In the genomic region with DNA sequence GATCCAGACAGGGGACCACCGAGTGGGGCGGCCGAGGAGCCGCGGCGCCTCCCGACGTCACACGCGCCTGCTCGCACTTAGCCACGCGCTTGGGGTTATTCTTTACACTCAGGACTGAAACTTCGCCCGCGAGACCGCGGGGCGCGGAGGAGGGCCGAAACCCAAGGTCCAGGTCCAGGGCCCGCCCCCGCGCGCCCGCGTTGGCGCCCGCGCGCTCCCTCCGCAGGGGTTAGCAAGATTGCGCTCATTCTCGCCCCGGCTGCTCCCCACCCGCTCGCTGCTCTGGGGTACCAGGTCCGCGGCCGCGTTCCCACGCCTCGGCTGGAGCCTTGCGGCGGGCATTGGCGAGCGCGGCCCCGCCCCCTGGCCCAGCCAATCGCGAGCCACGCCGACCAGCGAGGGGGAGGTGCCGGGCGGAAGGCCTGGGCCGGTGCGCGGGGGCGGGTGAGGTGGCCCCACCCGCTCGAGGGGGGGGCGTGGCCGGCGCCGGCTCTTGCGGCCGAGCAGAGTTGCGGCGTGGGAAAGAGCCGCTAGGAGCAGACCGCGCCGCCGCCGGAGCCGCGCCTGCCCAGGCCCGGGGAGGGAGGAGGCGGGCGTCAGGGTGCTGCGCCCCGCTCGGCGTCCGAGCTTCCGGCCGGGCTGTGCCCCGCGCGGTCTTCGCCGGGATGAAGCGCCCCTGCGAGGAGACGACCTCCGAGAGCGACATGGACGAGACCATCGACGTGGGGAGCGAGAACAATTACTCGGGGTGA, we compare ENCODE assay signal across 8 cellular contexts. TPM values are rescaled to one million over a fixed set of nuclear protein-coding genes. Genes with fewer than 3 reads are reported as not detected.
DNase-seq lines count a peak whose midpoint lies in the region; ATAC-seq, FAIRE-seq and TF ChIP-seq lines count a peak whose summit lies in the region.

A gene (plus strand): TSS at position 521 of the 752 bp plus-strand sequence. CDS start 145 bp downstream, at position 666.

- no peak for TF ChIP-seq POLR2A in HepG2 (IDR thresholded peaks at IDR 0.05; ENCODE audit: insufficient read depth in 1 of 2, low read depth in 2 of 2, low read length in 2 of 2)

- peak within 1 kb of the TSS; percentile 45 for H3K9ac ChIP-seq in HepG2 (ENCODE audit: insufficient read depth, low read depth, low read length)

- peaks cover 78% of the 10 kb centered on the region for H3K27me3 Mint-ChIP-seq in dendritic cell treated with granulocyte-macrophage colony-stimulating factor and Interleukin-4, amounts not matched to agents 40 ng/mL and 50 ng/mL, for 4 days

- in situ Hi-C loops in HepG2 (cut with HindIII; ENCODE audit: extremely low pct_ligation_motif_present, low pct_unique_long_range_greater_than_20kb) = loop anchor here (10.0 kb wide), 1 partner anchor 234 kb away; no protein-coding TSS in a partner anchor

- DNase-seq in AG09319 (ENCODE audit: extremely low read depth, low read depth) (peak; percentile 51), NCI-H446 (lab: John Stamatoyannopoulos, UW) (peak; percentile 72 to 92), HepG2 (ENCODE audit: low spot score) (peak; percentile 84)
- peak; percentile 83 to 87 for DNase-seq in activated CD4-positive, alpha-beta T cell treated with anti-CD3 and anti-CD28 coated beads, Interleukin-2, amount 50 U/mL, for 48 hours
- peak; percentile 82 to 90 for DNase-seq in stimulated activated CD4-positive, alpha-beta T cell treated with anti-CD3 and anti-CD28 coated beads, Interleukin-2, amount 100 ng/mL, for 24 hours

- H3K4me1 ChIP-seq in HepG2 (ENCODE audit: insufficient read depth, low read length) = peaks cover 46% of the 10 kb centered on the region

- H3K4me2 ChIP-seq in HepG2 (ENCODE audit: low read depth, low read length) = peak within 1 kb of the TSS; percentile 95

- H2AFZ ChIP-seq in HepG2 (ENCODE audit: low read length) = peak within 1 kb of the TSS; percentile 60

- H3K79me2 ChIP-seq in HepG2 (ENCODE audit: insufficient read depth, low read length) = no peaks in the 10 kb centered on the region

- intact Hi-C loops in dendritic cell treated with granulocyte-macrophage colony-stimulating factor and Interleukin-4, amounts not matched to agents 40 ng/mL and 50 ng/mL, for 4 days (cut with micrococcal nuclease) = no loop called here
- intact Hi-C loops in HepG2 (cut with micrococcal nuclease; ENCODE audit: unreplicated experiment) = loop anchor here (1.0 kb wide), 1 partner anchor 31 kb away; no protein-coding TSS in a partner anchor

- H3K36me3 ChIP-seq in HepG2 (replicated peaks in 1 of 2; ENCODE audit: control insufficient read depth in 1 of 2, insufficient read depth in 2 of 2, low read length in 2 of 2) = no peaks in the 10 kb centered on the region

- CTCF ChIA-PET in HepG2 (lab: Yijun Ruan, JAX; ENCODE audit: low intra/inter-chr PET ratio, low total read pairs) = no interaction called here

- H3K4me3 ChIP-seq in HepG2 (replicated peaks in 1 of 3; ENCODE audit: insufficient read depth in 1 of 3, low read depth in 2 of 3, low read length in 3 of 3) = peak within 1 kb of the TSS; percentile 61 to 86 (median 65)

- WGBS in HepG2 (ENCODE audit: low lambda C conversion rate) = 2% methylated on average over 8 of the region's 103 CpGs

- no peak within 1 kb of the TSS for H3K27ac Mint-ChIP-seq in dendritic cell treated with granulocyte-macrophage colony-stimulating factor and Interleukin-4, amounts not matched to agents 40 ng/mL and 50 ng/mL, for 4 days

- POLR2A ChIA-PET in HepG2 (lab: Yijun Ruan, JAX) = interaction anchor here (1.5 to 1.9 kb wide), 2 partner anchors 32 to 42 kb away, joined by 3 to 5 read pairs; a partner anchor contains a TSS

- peaks cover 33% of the 10 kb centered on the region for H3K4me1 Mint-ChIP-seq in dendritic cell treated with granulocyte-macrophage colony-stimulating factor and Interleukin-4, amounts not matched to agents 40 ng/mL and 50 ng/mL, for 4 days (ENCODE audit: low read depth)

- peaks cover 3 to 60% of the 10 kb centered on the region in 2 experiments; a peak in 4 of 5 replicates for H3K27me3 ChIP-seq in HepG2 (ENCODE audit: control insufficient read depth in 1 of 2, insufficient read depth in 2 of 2, low read length in 2 of 2)

- H4K20me1 ChIP-seq in HepG2 (ENCODE audit: insufficient read depth, low read length) = no peaks in the 10 kb centered on the region

- H3K27ac ChIP-seq in HepG2 (ENCODE audit: extremely low read length, insufficient read depth, low read length) = no peak within 1 kb of the TSS

- no peaks in the 10 kb centered on the region for H3K9me3 Mint-ChIP-seq in dendritic cell treated with granulocyte-macrophage colony-stimulating factor and Interleukin-4, amounts not matched to agents 40 ng/mL and 50 ng/mL, for 4 days

- peak within 1 kb of the TSS; percentile 68 for H3K4me3 Mint-ChIP-seq in dendritic cell treated with granulocyte-macrophage colony-stimulating factor and Interleukin-4, amounts not matched to agents 40 ng/mL and 50 ng/mL, for 4 days

- no peak for FAIRE-seq in HepG2 (lab: Jason Lieb, UNC)

- TF ChIP-seq CTCF in AG09319 (IDR thresholded peaks at IDR 0.05; ENCODE audit: low read depth, low read length) (no peak), HepG2 (CRISPR knock-in tag; IDR thresholded peaks at IDR 0.05) (peak; percentile 15; the same call in 1 of the 2 replicates)

- peak; percentile 87 for ATAC-seq in GM19025 (IDR thresholded peaks at IDR 0.05; ENCODE audit: low read depth, unreplicated experiment)
- ATAC-seq in HG03280 (IDR thresholded peaks at IDR 0.05; ENCODE audit: unreplicated experiment) = peak; percentile 86
- peak; percentile 89 for ATAC-seq in HepG2

- BruUV-seq in HepG2 (replicated peaks; lab: Mats Ljungman, UMichigan) = no TSS peak

- no peaks in the 10 kb centered on the region for H3K36me3 Mint-ChIP-seq in dendritic cell treated with granulocyte-macrophage colony-stimulating factor and Interleukin-4, amounts not matched to agents 40 ng/mL and 50 ng/mL, for 4 days (ENCODE audit: low read depth)

- peak in 1 of 2 experiments; percentile 12; a peak in 1 of 4 replicates for TF ChIP-seq EP300 in HepG2 (IDR thresholded peaks at IDR 0.05; ENCODE audit: low read depth in 2 of 2, low read length in 2 of 2)
- no peak for TF ChIP-seq EP300 in HepG2 (CRISPR knock-in tag; IDR thresholded peaks at IDR 0.05; ENCODE audit: borderline replicate concordance)

- peak; percentile 62; the same call in 1 of the 2 replicates for TF ChIP-seq RAD21 in HepG2 (CRISPR knock-in tag; IDR thresholded peaks at IDR 0.05)

- H3K9me3 ChIP-seq in HepG2 (ENCODE audit: low read length) = no peaks in the 10 kb centered on the region

TF ChIP-seq in HepG2, 621 proteins besides CTCF, POLR2A, EP300 and RAD21 (continues in another document):
- TF ChIP-seq, protein P1, sequence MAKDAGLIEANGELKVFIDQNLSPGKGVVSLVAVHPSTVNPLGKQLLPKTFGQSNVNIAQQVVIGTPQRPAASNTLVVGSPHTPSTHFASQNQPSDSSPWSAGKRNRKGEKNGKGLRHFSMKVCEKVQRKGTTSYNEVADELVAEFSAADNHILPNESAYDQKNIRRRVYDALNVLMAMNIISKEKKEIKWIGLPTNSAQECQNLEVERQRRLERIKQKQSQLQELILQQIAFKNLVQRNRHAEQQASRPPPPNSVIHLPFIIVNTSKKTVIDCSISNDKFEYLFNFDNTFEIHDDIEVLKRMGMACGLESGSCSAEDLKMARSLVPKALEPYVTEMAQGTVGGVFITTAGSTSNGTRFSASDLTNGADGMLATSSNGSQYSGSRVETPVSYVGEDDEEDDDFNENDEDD (CRISPR knock-in tag; IDR thresholded peaks at IDR 0.05; ENCODE audit: borderline replicate concordance) = peak; percentile 78; the same call in 1 of the 2 replicates
- TF ChIP-seq ZNF747 (CRISPR knock-in tag; IDR thresholded peaks at IDR 0.05; ENCODE audit: borderline replicate concordance) (no peak), SAP130 (CRISPR knock-in tag; IDR thresholded peaks at IDR 0.05; ENCODE audit: low read depth) (peak; percentile 86), SUZ12 (IDR thresholded peaks at IDR 0.05; ENCODE audit: low read depth, low read length) (no peak), HES4 (CRISPR knock-in tag; IDR thresholded peaks at IDR 0.05; ENCODE audit: borderline replicate concordance) (0 out of 2 replicates have a peak, but pooled peaks have one; percentile 48), KLF15 (CRISPR knock-in tag; IDR thresholded peaks at IDR 0.05; ENCODE audit: borderline replicate concordance) (no peak)
- TF ChIP-seq, protein P2, sequence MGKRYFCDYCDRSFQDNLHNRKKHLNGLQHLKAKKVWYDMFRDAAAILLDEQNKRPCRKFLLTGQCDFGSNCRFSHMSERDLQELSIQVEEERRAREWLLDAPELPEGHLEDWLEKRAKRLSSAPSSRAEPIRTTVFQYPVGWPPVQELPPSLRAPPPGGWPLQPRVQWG (CRISPR knock-in tag; IDR thresholded peaks at IDR 0.05; ENCODE audit: borderline replicate concordance, low read depth) = no peak
- TF ChIP-seq, protein P3, sequence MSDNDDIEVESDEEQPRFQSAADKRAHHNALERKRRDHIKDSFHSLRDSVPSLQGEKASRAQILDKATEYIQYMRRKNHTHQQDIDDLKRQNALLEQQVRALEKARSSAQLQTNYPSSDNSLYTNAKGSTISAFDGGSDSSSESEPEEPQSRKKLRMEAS (IDR thresholded peaks at IDR 0.05) = peak; percentile 78

RNA-seq across cellular contexts. Expression of the gene that starts here (rescaled TPM):
- total RNA-seq in HepG2 (2016; rRNA removed; fragmentation: Illumina TruSeq; extraction: Trizol) = 0.04 TPM in 1 of 2 replicates, not detected in the other
- total RNA-seq in HepG2 (2016; cell fraction: cytosol; rRNA removed; fragmentation: Illumina TruSeq; extraction: Trizol; ENCODE audit: low read depth) = not detected in 2 replicates
- 0.04 and 0.07 TPM in 2 replicates for total RNA-seq in HepG2 (2016; cell fraction: insoluble cytoplasmic fraction; rRNA removed; fragmentation: Illumina TruSeq; extraction: Trizol)
- 0.07 and 0.09 TPM in 2 replicates for total RNA-seq in HepG2 (2016; cell fraction: membrane; rRNA removed; fragmentation: Illumina TruSeq; extraction: Trizol)
- total RNA-seq in HepG2 (2016; cell fraction: nucleus; rRNA removed; fragmentation: Illumina TruSeq; extraction: Trizol) = not detected in 2 replicates
- 0.04 and 0.05 TPM in 2 replicates for polyA plus RNA-seq in HepG2 (2011; rRNA removed)
- polyA plus RNA-seq in HepG2 (2011; cell fraction: cytosol; rRNA removed) = 0.01 and 0.03 TPM in 2 replicates
- polyA plus RNA-seq in HepG2 (2011; cell fraction: nucleus; rRNA removed) = 0.07 TPM in 1 of 2 replicates, not detected in the other
- not detected in 2 replicates for polyA plus RNA-seq in HepG2 (2012)
- polyA plus RNA-seq in HepG2 (2016; cell fraction: cytosol; fragmentation: Illumina TruSeq; extraction: Trizol; ENCODE audit: low read depth) = 0.05 and 0.09 TPM in 2 replicates
- polyA plus RNA-seq in HepG2 (2016; cell fraction: insoluble cytoplasmic fraction; fragmentation: Illumina TruSeq; extraction: Trizol; ENCODE audit: low read depth) = 0.12 TPM in 1 of 2 replicates, not detected in the other
- polyA plus RNA-seq in HepG2 (2016; cell fraction: membrane; fragmentation: Illumina TruSeq; extraction: Trizol; ENCODE audit: low read depth) = 0.06 TPM in 1 of 2 replicates, not detected in the other
- not detected in 2 replicates for polyA plus RNA-seq in HepG2 (2016; cell fraction: nucleus; fragmentation: Illumina TruSeq; extraction: Trizol; ENCODE audit: insufficient read depth, low read depth)
- 0.37 TPM in 1 of 2 replicates, not detected in the other for polyA minus RNA-seq in HepG2 (2011; rRNA and poly(A)+ RNA removed; ENCODE audit: low replicate concordance)
- not detected in 2 replicates for polyA minus RNA-seq in HepG2 (2011; cell fraction: cytosol; rRNA and poly(A)+ RNA removed)
- polyA minus RNA-seq in HepG2 (2011; cell fraction: nucleus; rRNA and poly(A)+ RNA removed) = not detected in 2 replicates

Comparison
In these comparisons a context has a peak if more than half of its experiments do, and no peak if none do; other contexts are left out.
1. Peak in DNase-seq, ATAC-seq, H3K4me3 ChIP-seq, H3K9ac ChIP-seq and H3K4me2 ChIP-seq in HepG2; RNA of the gene not detected or under 1 TPM.